ENCODE assay signal across 13 cellular contexts in the genomic region with DNA sequence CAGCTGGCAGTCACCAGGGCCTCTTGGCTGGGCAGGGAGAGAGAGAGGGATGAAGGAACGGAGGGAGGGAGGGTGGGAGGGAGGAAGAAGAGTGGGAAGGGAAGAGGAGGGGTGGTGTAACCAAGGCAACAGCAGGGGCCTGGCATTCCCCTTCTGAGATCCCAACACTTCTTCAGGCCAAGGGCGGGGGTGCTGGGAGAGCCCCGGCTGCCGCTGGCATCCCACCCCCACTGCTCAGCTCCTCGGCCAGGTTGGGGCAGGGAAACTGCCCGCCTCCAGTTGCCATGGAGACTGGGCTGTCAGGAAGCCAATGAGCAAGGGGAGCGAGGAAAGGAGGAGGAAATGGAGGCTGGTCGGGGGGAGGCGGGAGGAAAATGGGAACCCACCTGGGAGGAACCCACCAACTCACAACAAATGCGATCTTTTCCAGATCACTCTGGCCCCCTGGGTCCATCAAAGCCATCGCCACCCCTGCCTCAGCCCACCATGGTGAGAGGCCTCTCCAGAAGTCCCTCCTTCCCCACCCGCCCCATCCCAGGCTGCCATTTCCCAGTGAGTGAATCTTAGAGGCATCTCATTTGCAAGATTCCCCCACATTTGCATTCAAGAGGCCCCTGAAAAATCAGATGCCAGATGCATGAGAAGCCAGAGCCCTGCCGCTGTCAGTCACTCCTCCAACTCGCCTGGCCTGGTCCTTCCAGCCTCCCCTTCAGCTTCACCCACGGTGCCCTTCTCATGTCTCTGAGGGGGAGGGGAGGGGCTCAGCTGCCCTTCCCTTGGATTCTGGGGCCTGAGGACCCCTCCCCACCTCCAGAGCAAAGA. TPM values are rescaled to one million over a fixed set of nuclear protein-coding genes. Genes with fewer than 3 reads are reported as not detected.
DNase-seq lines count a peak whose midpoint lies in the region; ATAC-seq and TF ChIP-seq lines count a peak whose summit lies in the region.
"Had no signal": no experiment of that assay in that cellular context is flagged by ENCODE, and none has a peak within 500 bp of the region (broad histone marks: within the 10 kb centered on the region; RNA-seq: fewer than 3 reads in every experiment).

No MANE protein-coding gene starts in this region.

- H3K27ac Mint-ChIP-seq in activated CD8-positive, alpha-beta T cell treated with anti-CD3 and anti-CD28 coated beads for 36 hours, result no peak overlapping the region
- H3K27ac Mint-ChIP-seq: activated naive CD8-positive, alpha-beta T cell treated with anti-CD3 and anti-CD28 coated beads, Interleukin-2, amount 10 ng/mL, durations not matched to agents 7 days and 5 days; IgD-negative memory B cell had no signal

- CTCF ChIA-PET in activated CD8-positive, alpha-beta T cell treated with anti-CD3 and anti-CD28 coated beads for 36 hours (lab: Charles Lee), result interaction anchor here (0.7 to 3.4 kb wide), 2 partner anchors 10 to 11 kb away, joined by 3 to 25 read pairs; no protein-coding TSS in a partner anchor

- H3K4me1 Mint-ChIP-seq in activated CD8-positive, alpha-beta T cell treated with anti-CD3 and anti-CD28 coated beads for 36 hours (ENCODE audit: low read depth), result peaks cover 10% of the 10 kb centered on the region

- no peaks in the 10 kb centered on the region for H3K9me3 Mint-ChIP-seq in activated CD8-positive, alpha-beta T cell treated with anti-CD3 and anti-CD28 coated beads for 36 hours
- H3K9me3 Mint-ChIP-seq: activated naive CD8-positive, alpha-beta T cell treated with anti-CD3 and anti-CD28 coated beads, Interleukin-2, amount 10 ng/mL, durations not matched to agents 7 days and 5 days; IgD-negative memory B cell had no signal

- POLR2A ChIA-PET in activated CD8-positive, alpha-beta T cell treated with anti-CD3 and anti-CD28 coated beads for 36 hours (lab: Charles Lee), result interaction anchor here (0.9 to 24.1 kb wide), 3 partner anchors 12 to 111 kb away, joined by 3 to 382 read pairs (median 3); a partner anchor contains a TSS

- intact Hi-C loops in activated CD8-positive, alpha-beta T cell treated with anti-CD3 and anti-CD28 coated beads for 36 hours (cut with micrococcal nuclease), result no loop called here

- no peaks in the 10 kb centered on the region for H3K27me3 Mint-ChIP-seq in activated CD8-positive, alpha-beta T cell treated with anti-CD3 and anti-CD28 coated beads for 36 hours
- H3K27me3 Mint-ChIP-seq: activated naive CD8-positive, alpha-beta T cell treated with anti-CD3 and anti-CD28 coated beads, Interleukin-2, amount 10 ng/mL, durations not matched to agents 7 days and 5 days; IgD-negative memory B cell had no signal

- DNase-seq in Ammon's horn (ENCODE audit: low spot score), result peak; percentile 91
- peak; percentile 52 for DNase-seq in NCI-H146 treated with DMSO at 0.1 percent for 48 hours (lab: John Stamatoyannopoulos, UW; ENCODE audit: unreplicated experiment)
- DNase-seq in cerebellar cortex (ENCODE audit: low spot score), result peak; percentile 96
- DNase-seq in middle frontal gyrus (ENCODE audit: extremely low spot score, low spot score), result peak; percentile 76
- no peak for DNase-seq in DMS53 treated with DMSO at 0.1 percent for 48 hours (lab: John Stamatoyannopoulos, UW; ENCODE audit: unreplicated experiment)
- no peak for DNase-seq in activated CD8-positive, alpha-beta T cell treated with anti-CD3 and anti-CD28 coated beads for 36 hours
- no peak for DNase-seq in stimulated activated CD4-positive, alpha-beta T cell treated with anti-CD3 and anti-CD28 coated beads, Interleukin-4, amount 100 ng/mL, for 24 hours
- no peak for DNase-seq in NCI-H187 treated with DMSO at 0.1 percent for 48 hours (lab: John Stamatoyannopoulos, UW)
- DNase-seq: activated CD4-positive, alpha-beta T cell treated with anti-CD3 and anti-CD28 coated beads for 1 hour; activated naive CD8-positive, alpha-beta T cell treated with anti-CD3 and anti-CD28 coated beads, Interleukin-2, amount 10 ng/mL, durations not matched to agents 7 days and 5 days; left ventricle myocardium inferior; RPMI8226 had no signal

- H3K4me3 Mint-ChIP-seq in activated CD8-positive, alpha-beta T cell treated with anti-CD3 and anti-CD28 coated beads for 36 hours, result no peak overlapping the region
- H3K4me3 Mint-ChIP-seq: activated naive CD8-positive, alpha-beta T cell treated with anti-CD3 and anti-CD28 coated beads, Interleukin-2, amount 10 ng/mL, durations not matched to agents 7 days and 5 days; IgD-negative memory B cell had no signal

- no peak for TF ChIP-seq CTCF in activated CD8-positive, alpha-beta T cell treated with anti-CD3 and anti-CD28 coated beads for 36 hours (IDR thresholded peaks at IDR 0.05)

- no peak for ATAC-seq in activated CD8-positive, alpha-beta T cell treated with anti-CD3 and anti-CD28 coated beads for 36 hours

- H3K36me3 Mint-ChIP-seq in activated CD8-positive, alpha-beta T cell treated with anti-CD3 and anti-CD28 coated beads for 36 hours (ENCODE audit: low read depth), result no peaks in the 10 kb centered on the region
- H3K36me3 Mint-ChIP-seq: activated naive CD8-positive, alpha-beta T cell treated with anti-CD3 and anti-CD28 coated beads, Interleukin-2, amount 10 ng/mL, durations not matched to agents 7 days and 5 days; IgD-negative memory B cell had no signal

RNA-seq across cellular contexts. Expression of a gene that starts 12.5 kb away (rescaled TPM):
- total RNA-seq in activated CD8-positive, alpha-beta T cell treated with anti-CD3 and anti-CD28 coated beads for 36 hours, result under 1 TPM; 0.77 to 0.96 TPM
- total RNA-seq: left ventricle myocardium inferior had no signal

RNA-seq across cellular contexts. Expression of a gene that starts 20.8 kb away (rescaled TPM):
- 10 to 100 TPM; 18.7 to 19.3 TPM for total RNA-seq in activated CD8-positive, alpha-beta T cell treated with anti-CD3 and anti-CD28 coated beads for 36 hours

Comparison
In these comparisons a context has a peak if more than half of its experiments do, and no peak if none do; other contexts are left out.
1. DNase-seq: peak in Ammon's horn (single experiment), NCI-H146 treated with DMSO at 0.1 percent for 48 hours (single experiment), cerebellar cortex (single experiment) and middle frontal gyrus (single experiment); none in DMS53 treated with DMSO at 0.1 percent for 48 hours (single experiment), activated CD8-positive, alpha-beta T cell treated with anti-CD3 and anti-CD28 coated beads for 36 hours (single experiment), stimulated activated CD4-positive, alpha-beta T cell treated with anti-CD3 and anti-CD28 coated beads, Interleukin-4, amount 100 ng/mL, for 24 hours (single experiment) and NCI-H187 treated with DMSO at 0.1 percent for 48 hours (single experiment).